In the genomic region with DNA sequence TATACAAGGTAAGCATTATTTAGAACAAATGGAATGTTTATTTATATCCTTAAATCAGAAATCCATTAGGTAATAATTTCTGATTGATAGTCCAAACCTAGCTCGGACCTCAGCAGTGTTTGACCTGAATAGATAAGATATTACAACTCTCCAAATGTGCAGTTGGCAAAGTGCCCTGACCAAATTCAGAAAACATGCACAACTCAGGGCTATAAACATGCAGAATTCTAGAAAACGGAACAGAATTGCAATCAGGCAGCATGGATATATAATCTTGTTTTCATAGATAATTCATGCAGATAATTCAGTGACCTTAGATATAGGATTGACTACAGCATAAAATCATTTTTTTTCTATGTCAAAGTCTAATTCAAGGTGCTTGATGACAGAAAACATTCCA, we compare ENCODE assay signal across 18 cellular contexts.
A peak's percentile ranks its signal among the peaks of the same experiment; 100 is the strongest.
DNase-seq lines count a peak whose midpoint lies in the region; ATAC-seq and TF ChIP-seq lines count a peak whose summit lies in the region.
"Had no signal": no experiment of that assay in that cellular context is flagged by ENCODE, and none has a peak within 500 bp of the region (broad histone marks: within the 10 kb centered on the region; RNA-seq: fewer than 3 reads in every experiment).

No MANE protein-coding gene starts in this region.

- H3K27me3 ChIP-seq in fibroblast of lung (ENCODE audit: control insufficient read depth, insufficient read depth, low read length): no peaks in the 10 kb centered on the region

- peaks cover 3% of the 10 kb centered on the region for H3K9me3 Mint-ChIP-seq in osteocyte (ENCODE audit: unreplicated experiment)
- H3K9me3 Mint-ChIP-seq in immature natural killer cell: no peaks in the 10 kb centered on the region

- H4K20me1 ChIP-seq in fibroblast of lung (ENCODE audit: control insufficient read depth, extremely low read depth, insufficient read depth, low read length): no peaks in the 10 kb centered on the region

- no peak overlapping the region for H2AFZ ChIP-seq in fibroblast of lung (ENCODE audit: low read length)

- H3K4me1 ChIP-seq in fibroblast of lung (ENCODE audit: control insufficient read depth, extremely low read depth, insufficient read depth, low read length): peaks cover 8% of the 10 kb centered on the region

- TF ChIP-seq CTCF in fibroblast of lung (conservative IDR thresholded peaks at IDR 0.05 in 1 of 2, IDR thresholded peaks at IDR 0.05 in 1 of 2; ENCODE audit: low read depth in 1 of 2, low read length in 2 of 2) (no peak), osteocyte (IDR thresholded peaks at IDR 0.05) (no peak)

- H3K27ac ChIP-seq in fibroblast of lung (ENCODE audit: insufficient read depth, low read length): peak overlapping the region; percentile 39

- H3K27ac Mint-ChIP-seq in osteocyte (ENCODE audit: unreplicated experiment) (peak overlapping the region; percentile 94), immature natural killer cell (no peak overlapping the region)
- H3K27ac Mint-ChIP-seq: B cell; CD4-positive, CD25-positive, alpha-beta regulatory T cell; H9 had no signal

- H3K9me3 ChIP-seq in fibroblast of lung (ENCODE audit: control insufficient read depth, insufficient read depth, low read depth, low read length): no peaks in the 10 kb centered on the region

- peaks cover 40% of the 10 kb centered on the region for H3K4me1 Mint-ChIP-seq in osteocyte (ENCODE audit: unreplicated experiment)
- no peaks in the 10 kb centered on the region for H3K4me1 Mint-ChIP-seq in immature natural killer cell
- H3K4me1 Mint-ChIP-seq: B cell; CD4-positive, CD25-positive, alpha-beta regulatory T cell had no signal

- ATAC-seq in SK-N-SH treated with all-trans-retinoic acid at 6 μM for 48 hours: no peak
- no peak for ATAC-seq in HG02973 (IDR thresholded peaks at IDR 0.05; ENCODE audit: unreplicated experiment)
- no peak for ATAC-seq in GM19467 (IDR thresholded peaks at IDR 0.05; ENCODE audit: unreplicated experiment)
- ATAC-seq: GM12878, Right ventricle myocardium inferior had no signal

- no peaks in the 10 kb centered on the region for H3K79me2 ChIP-seq in fibroblast of lung (ENCODE audit: control insufficient read depth, insufficient read depth, low read length)

- no peak overlapping the region for H3K9ac ChIP-seq in fibroblast of lung (ENCODE audit: insufficient read depth, low read length)

- H3K4me2 ChIP-seq in fibroblast of lung (ENCODE audit: extremely low read depth, insufficient read depth, low read length): no peak overlapping the region

- H3K4me3 ChIP-seq in fibroblast of lung (replicated peaks in 1 of 4; ENCODE audit: control extremely low read depth in 1 of 4, insufficient read depth in 1 of 4, low read depth in 3 of 4, low read length in 4 of 4): no peak overlapping the region
- H3K4me3 ChIP-seq: GM12878 had no signal

- DNase-seq in G401 (ENCODE audit: low spot score): peak; percentile 43
- no peak for DNase-seq in fibroblast of lung (ENCODE audit: low read depth in 2 of 2)
- DNase-seq in osteocyte (ENCODE audit: extremely low spot score, unreplicated experiment): no peak
- DNase-seq in immature natural killer cell: no peak
- DNase-seq: CD4-positive, CD25-positive, alpha-beta regulatory T cell; COR-L47; DMS 273 treated with DMSO at 0.1 percent for 48 hours; H9; KG1; MV-4-11; NCI-H1694 treated with DMSO at 0.1 percent for 48 hours; NCI-H748 treated with DMSO at 0.1 percent for 48 hours had no signal

- H3K36me3 Mint-ChIP-seq in osteocyte (ENCODE audit: unreplicated experiment) (no peaks in the 10 kb centered on the region), immature natural killer cell (no peaks in the 10 kb centered on the region)
- H3K36me3 Mint-ChIP-seq: CD4-positive, CD25-positive, alpha-beta regulatory T cell had no signal

- H3K4me3 Mint-ChIP-seq in osteocyte (ENCODE audit: unreplicated experiment): no peak overlapping the region
- H3K4me3 Mint-ChIP-seq in immature natural killer cell: no peak overlapping the region
- H3K4me3 Mint-ChIP-seq: B cell; CD4-positive, CD25-positive, alpha-beta regulatory T cell; H9 had no signal

- in situ Hi-C loops in G401 (cut with HindIII; ENCODE audit: low sequenced_read_pairs): no loop called here

- H3K36me3 ChIP-seq in fibroblast of lung (ENCODE audit: control insufficient read depth, insufficient read depth, low read length): no peaks in the 10 kb centered on the region

- H3K27me3 Mint-ChIP-seq in osteocyte (ENCODE audit: unreplicated experiment) (no peaks in the 10 kb centered on the region), immature natural killer cell (ENCODE audit: low read depth in 3 of 3) (no peaks in the 10 kb centered on the region)
- H3K27me3 Mint-ChIP-seq: B cell; CD4-positive, CD25-positive, alpha-beta regulatory T cell had no signal

TF ChIP-seq in SK-N-SH treated with all-trans-retinoic acid at 6 μM for 48 hours, 23 proteins besides CTCF, POLR2A, EP300 and RAD21:
- TF ChIP-seq ZNF70 (CRISPR knock-in tag; IDR thresholded peaks at IDR 0.05) (no peak), TCF4 (CRISPR knock-in tag; IDR thresholded peaks at IDR 0.05; ENCODE audit: borderline replicate concordance) (peak; percentile 43; the same call in 1 of the 2 replicates)
